27 cellular contexts compared by ENCODE assay signal in the genomic region with DNA sequence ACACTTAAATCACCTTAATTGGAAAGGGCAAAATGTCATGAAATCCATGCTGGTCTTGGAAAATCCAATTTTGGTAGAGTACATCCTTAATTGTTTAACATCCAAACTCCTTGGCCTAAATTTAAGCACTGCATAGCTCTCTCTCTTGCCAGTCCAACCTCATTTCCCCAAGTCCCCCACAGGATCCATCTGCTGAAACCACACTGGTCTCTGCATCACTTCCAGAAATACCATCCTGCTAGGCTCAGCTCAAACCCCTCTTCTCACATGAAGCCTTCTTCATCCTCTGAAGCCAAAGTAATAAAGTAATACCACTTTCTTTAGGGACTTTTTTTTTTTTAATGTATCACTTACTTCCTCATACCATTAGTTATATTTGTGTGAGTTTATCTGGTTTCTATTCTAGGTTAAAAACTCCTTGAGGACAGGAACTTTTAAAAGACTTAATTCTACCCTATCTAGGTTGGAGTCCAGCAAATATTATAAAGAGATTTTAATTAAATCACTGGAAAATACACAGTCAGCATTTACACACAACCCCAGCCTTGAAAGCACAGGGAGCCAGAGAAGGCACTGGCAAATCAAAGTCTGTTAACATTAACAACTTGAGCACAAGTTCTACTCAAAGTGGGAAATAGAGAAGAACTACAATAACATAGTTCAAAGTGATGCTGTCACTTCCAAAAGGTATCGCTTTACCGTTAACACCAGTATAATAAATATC. TPM values are rescaled to one million over a fixed set of nuclear protein-coding genes. Genes with fewer than 3 reads are reported as not detected.
DNase-seq lines count a peak whose midpoint lies in the region; ATAC-seq, FAIRE-seq and TF ChIP-seq lines count a peak whose summit lies in the region.
"Had no signal": no experiment of that assay in that cellular context is flagged by ENCODE, and none has a peak within 500 bp of the region (broad histone marks: within the 10 kb centered on the region; RNA-seq: fewer than 3 reads in every experiment).

No MANE protein-coding gene starts in this region.

- H3K36me3 ChIP-seq in HepG2 (replicated peaks in 1 of 2; ENCODE audit: control insufficient read depth in 1 of 2, insufficient read depth in 2 of 2, low read length in 2 of 2) (no peaks in the 10 kb centered on the region), right lobe of liver (no peaks in the 10 kb centered on the region), esophagus muscularis mucosa (no peaks in the 10 kb centered on the region)

- H3K4me1 Mint-ChIP-seq in memory B cell, result peaks cover 6% of the 10 kb centered on the region
- H3K4me1 Mint-ChIP-seq in stimulated activated naive B cell treated with anti-CD40 and anti-IgM and Interleukin-4, amounts not matched to agents 10 μg/mL and 1 μg/mL and 100 μg/mL, for 72 hours, result peaks cover 7 to 18% of the 10 kb centered on the region in 2 donors

- no peak overlapping the region for H3K4me3 ChIP-seq in HepG2 (replicated peaks in 1 of 3; ENCODE audit: insufficient read depth in 1 of 3, low read depth in 2 of 3, low read length in 3 of 3)
- H3K4me3 ChIP-seq in right lobe of liver, result no peak overlapping the region
- no peak overlapping the region for H3K4me3 ChIP-seq in esophagus muscularis mucosa
- H3K4me3 ChIP-seq: GM12878 had no signal

- FAIRE-seq in HepG2 (lab: Jason Lieb, UNC), result no peak
- FAIRE-seq: G401.6, GM12878, H54, HTR-8/SVneo had no signal

- H3K79me2 ChIP-seq in HepG2 (ENCODE audit: insufficient read depth, low read length), result no peaks in the 10 kb centered on the region

- H3K27ac Mint-ChIP-seq in memory B cell, result no peak overlapping the region
- no peak overlapping the region for H3K27ac Mint-ChIP-seq in stimulated activated naive B cell treated with anti-CD40 and anti-IgM and Interleukin-4, amounts not matched to agents 10 μg/mL and 1 μg/mL and 100 μg/mL, for 72 hours

- in situ Hi-C loops in HepG2 (cut with HindIII; ENCODE audit: extremely low pct_ligation_motif_present, low pct_unique_long_range_greater_than_20kb), result no loop called here

- H3K9me3 ChIP-seq in HepG2 (ENCODE audit: low read length) (no peaks in the 10 kb centered on the region), right lobe of liver (no peaks in the 10 kb centered on the region), esophagus muscularis mucosa (no peaks in the 10 kb centered on the region)
- H3K9me3 ChIP-seq: SK-N-SH had no signal

- TF ChIP-seq CTCF in HepG2 (CRISPR knock-in tag; IDR thresholded peaks at IDR 0.05) (no peak), right lobe of liver (IDR thresholded peaks at IDR 0.05) (no peak), esophagus muscularis mucosa (IDR thresholded peaks at IDR 0.05) (no peak)

- intact Hi-C loops in HepG2 (cut with micrococcal nuclease; ENCODE audit: unreplicated experiment) (no loop called here), right lobe of liver (cut with DNase I) (no loop called here), esophagus muscularis mucosa (cut with DNase I) (no loop called here)

- no peak overlapping the region for H2AFZ ChIP-seq in HepG2 (ENCODE audit: low read length)

- TF ChIP-seq POLR2A in HepG2 (IDR thresholded peaks at IDR 0.05; ENCODE audit: insufficient read depth in 1 of 2, low read depth in 2 of 2, low read length in 2 of 2) (no peak), right lobe of liver (IDR thresholded peaks at IDR 0.05) (no peak), esophagus muscularis mucosa (IDR thresholded peaks at IDR 0.05; ENCODE audit: low read depth) (no peak)

- CTCF ChIA-PET in HepG2 (lab: Yijun Ruan, JAX; ENCODE audit: low intra/inter-chr PET ratio, low total read pairs), result no interaction called here

- POLR2A ChIA-PET in HepG2 (lab: Yijun Ruan, JAX), result no interaction called here

- H3K4me2 ChIP-seq in HepG2 (ENCODE audit: low read depth, low read length), result no peak overlapping the region
- H3K4me2 ChIP-seq: KMS-11, SK-N-SH had no signal

- H3K27ac ChIP-seq in HepG2 (ENCODE audit: extremely low read length, insufficient read depth, low read length), result no peak overlapping the region
- no peak overlapping the region for H3K27ac ChIP-seq in right lobe of liver
- no peak overlapping the region for H3K27ac ChIP-seq in esophagus muscularis mucosa (replicated peaks in 1 of 4)
- H3K27ac ChIP-seq: 22Rv1, KMS-11 had no signal

- H3K9ac ChIP-seq in HepG2 (ENCODE audit: insufficient read depth, low read depth, low read length), result no peak overlapping the region
- H3K9ac ChIP-seq: KMS-11, SK-N-SH had no signal

- DNase-seq in HepG2 (ENCODE audit: low spot score) (no peak), right lobe of liver (no peak), esophagus muscularis mucosa (ENCODE audit: extremely low spot score) (peak; percentile 19), memory B cell (ENCODE audit: low spot score in 2 of 2) (no peak), NCI-H774 (lab: John Stamatoyannopoulos, UW) (no peak), NCI-H526 treated with DMSO at 0.1 percent for 48 hours (lab: John Stamatoyannopoulos, UW) (no peak)
- DNase-seq in stimulated activated naive B cell treated with anti-CD40 and anti-IgM and Interleukin-4, amounts not matched to agents 10 μg/mL and 1 μg/mL and 100 μg/mL, for 72 hours, result no peak
- DNase-seq: ACHN, COR-L47, MM.1S, NCI-H1048, NCI-H1417, NCI-H1694, NCI-H2081, NCI-H226, NCI-H510A treated with DMSO at 0.1 percent for 48 hours, NCI-H748 treated with DMSO at 0.1 percent for 48 hours, PC-3, SK-N-SH, SW 1271 had no signal

- TF ChIP-seq RAD21 in HepG2 (CRISPR knock-in tag; IDR thresholded peaks at IDR 0.05), result no peak

- no peak for ATAC-seq in HepG2
- no peak for ATAC-seq in right lobe of liver
- peak; percentile 34 for ATAC-seq in memory B cell (ENCODE audit: low read depth)
- ATAC-seq in stimulated activated naive B cell treated with anti-CD40 and anti-IgM and Interleukin-4, amounts not matched to agents 10 μg/mL and 1 μg/mL and 100 μg/mL, for 72 hours (replicated peaks), result peak; percentile 38 to 48
- no peak for ATAC-seq in HG02938 (IDR thresholded peaks at IDR 0.05; ENCODE audit: unreplicated experiment)
- ATAC-seq: GM12878, PC-3 had no signal

- peaks cover 10% of the 10 kb centered on the region for H3K27me3 Mint-ChIP-seq in memory B cell
- H3K27me3 Mint-ChIP-seq in stimulated activated naive B cell treated with anti-CD40 and anti-IgM and Interleukin-4, amounts not matched to agents 10 μg/mL and 1 μg/mL and 100 μg/mL, for 72 hours, result no peaks in the 10 kb centered on the region

- 97% methylated on average over 2 of the region's 2 CpGs for WGBS in HepG2 (ENCODE audit: low lambda C conversion rate)
- WGBS in right lobe of liver (ENCODE audit: insufficient coverage, low coverage, low lambda C conversion rate, missing lambda C conversion rate), result 93% methylated on average over 2 of the region's 2 CpGs
- 84% methylated on average over 2 of the region's 2 CpGs for WGBS in esophagus muscularis mucosa

- no peak overlapping the region for H3K4me3 Mint-ChIP-seq in memory B cell
- H3K4me3 Mint-ChIP-seq in stimulated activated naive B cell treated with anti-CD40 and anti-IgM and Interleukin-4, amounts not matched to agents 10 μg/mL and 1 μg/mL and 100 μg/mL, for 72 hours, result no peak overlapping the region

- TF ChIP-seq EP300 in HepG2 (IDR thresholded peaks at IDR 0.05; ENCODE audit: low read depth in 2 of 2, low read length in 2 of 2), result no peak
- no peak for TF ChIP-seq EP300 in HepG2 (CRISPR knock-in tag; IDR thresholded peaks at IDR 0.05; ENCODE audit: borderline replicate concordance)
- no peak for TF ChIP-seq EP300 in esophagus muscularis mucosa (IDR thresholded peaks at IDR 0.05)

- no peaks in the 10 kb centered on the region for H3K9me3 Mint-ChIP-seq in memory B cell
- peaks cover 0 to 2% of the 10 kb centered on the region in 2 donors for H3K9me3 Mint-ChIP-seq in stimulated activated naive B cell treated with anti-CD40 and anti-IgM and Interleukin-4, amounts not matched to agents 10 μg/mL and 1 μg/mL and 100 μg/mL, for 72 hours

- H3K4me1 ChIP-seq in HepG2 (ENCODE audit: insufficient read depth, low read length) (0 out of 2 replicates have a peak, but pooled peaks cover 7% of the 10 kb centered on the region), right lobe of liver (no peaks in the 10 kb centered on the region), esophagus muscularis mucosa (no peaks in the 10 kb centered on the region)

- H3K27me3 ChIP-seq in HepG2 (ENCODE audit: control insufficient read depth in 1 of 2, insufficient read depth in 2 of 2, low read length in 2 of 2) (no peaks in the 10 kb centered on the region), right lobe of liver (no peaks in the 10 kb centered on the region), esophagus muscularis mucosa (no peaks in the 10 kb centered on the region)

- no peaks in the 10 kb centered on the region for H3K36me3 Mint-ChIP-seq in memory B cell
- no peaks in the 10 kb centered on the region for H3K36me3 Mint-ChIP-seq in stimulated activated naive B cell treated with anti-CD40 and anti-IgM and Interleukin-4, amounts not matched to agents 10 μg/mL and 1 μg/mL and 100 μg/mL, for 72 hours

- H4K20me1 ChIP-seq in HepG2 (ENCODE audit: insufficient read depth, low read length), result no peaks in the 10 kb centered on the region

- BruUV-seq in HepG2 (replicated peaks; lab: Mats Ljungman, UMichigan), result no TSS peak

RNA-seq across cellular contexts. Expression of gene KLF3, which starts 16.7 kb away (rescaled TPM):
- 29.1 and 45.2 TPM in 2 replicates for total RNA-seq in HepG2 (2016; rRNA removed; fragmentation: Illumina TruSeq; extraction: Trizol)
- 5.0 and 6.9 TPM in 2 replicates for total RNA-seq in HepG2 (2016; cell fraction: cytosol; rRNA removed; fragmentation: Illumina TruSeq; extraction: Trizol; ENCODE audit: low read depth)
- total RNA-seq in HepG2 (2016; cell fraction: insoluble cytoplasmic fraction; rRNA removed; fragmentation: Illumina TruSeq; extraction: Trizol), result 29.1 and 39.1 TPM in 2 replicates
- total RNA-seq in HepG2 (2016; cell fraction: membrane; rRNA removed; fragmentation: Illumina TruSeq; extraction: Trizol), result 27.0 and 29.9 TPM in 2 replicates
- 38.1 and 42.0 TPM in 2 replicates for total RNA-seq in HepG2 (2016; cell fraction: nucleus; rRNA removed; fragmentation: Illumina TruSeq; extraction: Trizol)
- 32.2 and 37.8 TPM in 2 replicates for polyA plus RNA-seq in HepG2 (2011; rRNA removed)
- 23.4 and 26.9 TPM in 2 replicates for polyA plus RNA-seq in HepG2 (2011; cell fraction: cytosol; rRNA removed)
- polyA plus RNA-seq in HepG2 (2011; cell fraction: nucleus; rRNA removed), result 34.9 and 36.5 TPM in 2 replicates
- 35.9 and 36.8 TPM in 2 replicates for polyA plus RNA-seq in HepG2 (2012)
- 12.2 and 13.0 TPM in 2 replicates for polyA plus RNA-seq in HepG2 (2016; cell fraction: cytosol; fragmentation: Illumina TruSeq; extraction: Trizol; ENCODE audit: low read depth)
- 46.7 and 48.9 TPM in 2 replicates for polyA plus RNA-seq in HepG2 (2016; cell fraction: insoluble cytoplasmic fraction; fragmentation: Illumina TruSeq; extraction: Trizol; ENCODE audit: low read depth)
- 28.6 and 30.0 TPM in 2 replicates for polyA plus RNA-seq in HepG2 (2016; cell fraction: membrane; fragmentation: Illumina TruSeq; extraction: Trizol; ENCODE audit: low read depth)
- 40.1 and 41.8 TPM in 2 replicates for polyA plus RNA-seq in HepG2 (2016; cell fraction: nucleus; fragmentation: Illumina TruSeq; extraction: Trizol; ENCODE audit: insufficient read depth, low read depth)
- polyA minus RNA-seq in HepG2 (2011; rRNA and poly(A)+ RNA removed; ENCODE audit: low replicate concordance), result 23.8 and 59.2 TPM in 2 replicates
- polyA minus RNA-seq in HepG2 (2011; cell fraction: cytosol; rRNA and poly(A)+ RNA removed), result 32.1 and 36.4 TPM in 2 replicates
- polyA minus RNA-seq in HepG2 (2011; cell fraction: nucleus; rRNA and poly(A)+ RNA removed), result 148 and 153 TPM in 2 replicates
- total RNA-seq in right lobe of liver, result 10 to 100 TPM; 21.3 to 37.6 (median 26.8) TPM
- total RNA-seq in esophagus muscularis mucosa, result 10 to 100 TPM; 30.8 to 50.4 (median 40.4) TPM

Comparison
In these comparisons a context has a peak if more than half of its experiments do, and no peak if none do; other contexts are left out.
1. ATAC-seq: peak in memory B cell (single experiment) and stimulated activated naive B cell treated with anti-CD40 and anti-IgM and Interleukin-4, amounts not matched to agents 10 μg/mL and 1 μg/mL and 100 μg/mL, for 72 hours (2 of 2); none in HepG2 (single experiment), right lobe of liver (0 of 4) and HG02938 (single experiment).